17 cellular contexts compared by ENCODE assay signal in the genomic region with DNA sequence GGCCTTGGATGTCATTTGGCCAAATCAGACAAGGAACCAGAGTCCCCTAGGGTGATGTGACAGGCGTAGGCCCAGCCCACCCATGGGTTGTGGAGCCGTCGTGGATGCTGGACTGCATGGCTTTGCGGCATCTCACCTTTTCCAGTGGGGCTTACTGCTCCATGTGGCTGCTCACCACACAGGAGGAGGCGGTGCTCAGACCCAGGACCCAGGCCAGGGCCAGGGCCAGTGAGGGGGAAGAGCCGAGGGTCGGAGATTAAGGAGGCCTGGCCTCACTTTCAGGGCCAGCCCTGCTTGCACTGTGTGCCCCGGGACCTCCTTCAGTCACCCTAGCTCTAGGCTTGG.
A peak's percentile ranks its signal among the peaks of the same experiment; 100 is the strongest.
DNase-seq lines count a peak whose midpoint lies in the region; ATAC-seq and TF ChIP-seq lines count a peak whose summit lies in the region.
"Had no signal": no experiment of that assay in that cellular context is flagged by ENCODE, and none has a peak within 500 bp of the region (broad histone marks: within the 10 kb centered on the region; RNA-seq: fewer than 3 reads in every experiment).

No MANE protein-coding gene starts in this region.

- intact Hi-C loops in Right ventricle myocardium inferior (cut with DNase I): no loop called here

- no peak overlapping the region for H3K4me2 ChIP-seq in osteoblast (ENCODE audit: insufficient read depth, low read length)

- DNase-seq in Right ventricle myocardium inferior (ENCODE audit: missing footprints) (peak; percentile 51), right atrium auricular region (ENCODE audit: low spot score) (no peak), RWPE2 (ENCODE audit: low spot score) (no peak), osteoblast (ENCODE audit: insufficient read length, low spot score, missing footprints) (peak; percentile 68)
- DNase-seq: C1 segment of cervical spinal cord; Calu3; CD4-positive, alpha-beta memory T cell; COR-L47; DMS53; DMS79 treated with DMSO at 0.1 percent for 48 hours; GF-D8; GOT3; HFFc6 had no signal

- TF ChIP-seq CTCF in right atrium auricular region (IDR thresholded peaks at IDR 0.05) (no peak), RWPE2 (IDR thresholded peaks at IDR 0.05; ENCODE audit: poor library complexity, severe bottlenecking) (no peak), osteoblast (IDR thresholded peaks at IDR 0.05; ENCODE audit: extremely low read depth, low read depth, low read length) (no peak)

- H3K4me3 ChIP-seq in right atrium auricular region (no peak overlapping the region), RWPE2 (ENCODE audit: severe bottlenecking) (no peak overlapping the region), osteoblast (ENCODE audit: insufficient read depth, low read length) (no peak overlapping the region)
- H3K4me3 ChIP-seq: HAP-1 had no signal

- no peaks in the 10 kb centered on the region for H4K20me1 ChIP-seq in osteoblast (ENCODE audit: insufficient read depth, low read length)

- no peaks in the 10 kb centered on the region for H3K27me3 ChIP-seq in right atrium auricular region
- peaks cover 9% of the 10 kb centered on the region for H3K27me3 ChIP-seq in RWPE2 (ENCODE audit: insufficient read depth, poor library complexity, severe bottlenecking)
- H3K27me3 ChIP-seq in osteoblast (ENCODE audit: insufficient read depth, low read length): no peaks in the 10 kb centered on the region

- ATAC-seq in Right ventricle myocardium inferior (no peak), RWPE2 (ENCODE audit: low read depth) (peak; percentile 7; the same call in 1 of the 3 replicates), HG02970 (IDR thresholded peaks at IDR 0.05; ENCODE audit: low FRiP score, unreplicated experiment) (no peak), HG03439 (IDR thresholded peaks at IDR 0.05; ENCODE audit: unreplicated experiment) (no peak)

- H3K79me2 ChIP-seq in osteoblast (ENCODE audit: insufficient read depth, low read length): no peaks in the 10 kb centered on the region

- no peak overlapping the region for H3K27ac ChIP-seq in right atrium auricular region
- H3K27ac ChIP-seq in RWPE2 (ENCODE audit: poor library complexity, severe bottlenecking): no peak overlapping the region
- H3K27ac ChIP-seq in osteoblast (ENCODE audit: low read depth, low read length): no peak overlapping the region
- H3K27ac ChIP-seq: 22Rv1 had no signal

- H3K4me1 ChIP-seq in right atrium auricular region: peaks cover 0 to 17% of the 10 kb centered on the region in 2 donors
- H3K4me1 ChIP-seq in RWPE2 (ENCODE audit: insufficient read depth, poor library complexity, severe bottlenecking): no peaks in the 10 kb centered on the region
- H3K4me1 ChIP-seq in osteoblast (ENCODE audit: insufficient read depth, low read length): no peaks in the 10 kb centered on the region
- H3K4me1 ChIP-seq: HAP-1 had no signal

- H2AFZ ChIP-seq in osteoblast (ENCODE audit: low read length): no peak overlapping the region

- H3K9me3 ChIP-seq in right atrium auricular region (no peaks in the 10 kb centered on the region), RWPE2 (ENCODE audit: severe bottlenecking) (no peaks in the 10 kb centered on the region), osteoblast (ENCODE audit: low read depth, low read length) (no peaks in the 10 kb centered on the region)
- H3K9me3 ChIP-seq: HAP-1 had no signal

- H3K36me3 ChIP-seq in right atrium auricular region (no peaks in the 10 kb centered on the region), RWPE2 (ENCODE audit: low read depth) (no peaks in the 10 kb centered on the region), osteoblast (ENCODE audit: insufficient read depth, low read length) (no peaks in the 10 kb centered on the region)
- H3K36me3 ChIP-seq: HAP-1 had no signal

Comparison
In these comparisons a context has a peak if more than half of its experiments do, and no peak if none do; other contexts are left out.
1. DNase-seq: peak in Right ventricle myocardium inferior (single experiment) and osteoblast (single experiment); none in right atrium auricular region (single experiment) and RWPE2 (single experiment).